In the genomic region with DNA sequence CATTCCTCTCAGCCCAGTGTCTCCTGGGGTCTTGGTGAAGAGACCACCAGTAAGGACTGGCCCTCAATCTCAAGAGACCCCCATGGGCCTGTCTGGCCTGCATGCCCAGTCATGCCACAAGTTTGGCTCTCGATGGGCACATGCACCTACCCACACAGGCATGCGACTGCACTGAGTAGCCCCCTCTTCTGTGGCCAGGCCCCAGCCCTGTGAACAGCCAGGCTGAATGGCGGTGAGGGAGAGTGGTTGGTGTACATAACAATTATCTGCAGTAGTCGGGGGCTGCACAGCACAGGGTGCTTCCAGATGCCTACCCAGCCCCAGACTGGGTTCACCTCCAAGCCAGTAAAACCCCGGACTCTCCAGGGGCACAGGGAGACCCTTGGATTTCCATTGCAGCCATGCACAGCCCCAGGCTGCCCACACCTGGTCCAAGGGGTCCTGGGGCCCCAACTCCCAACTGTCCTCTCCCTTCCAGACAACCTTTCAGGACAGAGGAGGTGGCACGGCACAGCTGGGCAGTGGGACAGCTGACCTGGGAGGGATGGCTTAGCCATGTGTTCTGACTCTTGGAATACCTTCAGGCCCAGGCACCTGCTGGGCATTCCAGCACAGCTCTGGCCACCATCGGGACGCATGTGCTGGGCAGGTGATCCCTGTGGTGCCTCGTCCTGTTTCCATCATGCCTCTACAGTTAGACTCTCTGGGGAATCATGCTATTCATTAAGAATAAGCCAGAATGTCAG, we compare ENCODE assay signal across 21 cellular contexts. TPM values are rescaled to one million over a fixed set of nuclear protein-coding genes. Genes with fewer than 3 reads are reported as not detected.
DNase-seq lines count a peak whose midpoint lies in the region; ATAC-seq, FAIRE-seq and TF ChIP-seq lines count a peak whose summit lies in the region.
"Had no signal": no experiment of that assay in that cellular context is flagged by ENCODE, and none has a peak within 500 bp of the region (broad histone marks: within the 10 kb centered on the region; RNA-seq: fewer than 3 reads in every experiment).

No MANE protein-coding gene starts in this region.

- H2BK12ac ChIP-seq in H1 (ENCODE audit: low read depth, low read length), result no peak overlapping the region

- H3K4me1 ChIP-seq in H1 (replicated peaks in 1 of 4; ENCODE audit: control insufficient read depth in 3 of 4, insufficient read depth in 4 of 4, low read length in 3 of 4) (no peaks in the 10 kb centered on the region), hepatocyte (ENCODE audit: insufficient read depth) (no peaks in the 10 kb centered on the region)

- H3K14ac ChIP-seq in H1 (ENCODE audit: insufficient read length), result no peak overlapping the region

- CTCF ChIA-PET in H1 (lab: Charles Lee; ENCODE audit: partially characterized antibody), result interaction anchor here (0.8 kb wide), 1 partner anchor 53 kb away, joined by 3 read pairs; no protein-coding TSS in a partner anchor

- H2BK120ac ChIP-seq in H1 (replicated peaks; ENCODE audit: low read depth, low read length), result no peak overlapping the region

- H3K23me2 ChIP-seq in H1 (ENCODE audit: low read depth, low read length), result no peaks in the 10 kb centered on the region

- DNase-seq in cardiac septum (ENCODE audit: low spot score) (peak; percentile 65), Right ventricle myocardium inferior (ENCODE audit: missing footprints) (no peak), H1 (ENCODE audit: low read depth in 1 of 2, low spot score in 2 of 2) (no peak), posterior vena cava (ENCODE audit: low spot score) (peak; percentile 77), NCI-H1048 (lab: John Stamatoyannopoulos, UW) (no peak), hepatocyte (ENCODE audit: low spot score) (no peak)
- DNase-seq: DMS 273 treated with DMSO at 0.1 percent for 48 hours, DMS79 treated with DMSO at 0.1 percent for 48 hours, GF-D8, GOT3, HCEC 1CT, KG1, MG63, NCI-H2029, NCI-H526 treated with DMSO at 0.1 percent for 48 hours, RPMI8226, SHP77 had no signal

- no peak overlapping the region for H4K5ac ChIP-seq in H1 (ENCODE audit: insufficient read length, low read depth, low read length)

- H2BK5ac ChIP-seq in H1 (ENCODE audit: low read depth, low read length), result no peak overlapping the region

- 0 out of 2 replicates have a peak overlapping the region, but pooled peaks have one; percentile 10 for H2BK15ac ChIP-seq in H1 (ENCODE audit: low read length)

- H3K4me3 ChIP-seq in H1 (ENCODE audit: extremely low read depth in 1 of 4, insufficient read depth in 2 of 4, low read depth in 3 of 4, low read length in 4 of 4), result no peak overlapping the region
- H3K4me3 ChIP-seq in hepatocyte, result no peak overlapping the region
- H3K4me3 ChIP-seq: MG63 had no signal

- no peak overlapping the region for H3K18ac ChIP-seq in H1 (ENCODE audit: extremely low read depth, low read length)

- H2BK20ac ChIP-seq in H1 (ENCODE audit: low read length), result no peak overlapping the region

- H2AFZ ChIP-seq in H1 (ENCODE audit: low read length) (no peak overlapping the region), hepatocyte (no peak overlapping the region)

- H3K79me1 ChIP-seq in H1 (ENCODE audit: low read depth, low read length), result no peaks in the 10 kb centered on the region

- POLR2A ChIA-PET in H1 (lab: Charles Lee; ENCODE audit: partially characterized antibody), result interaction anchor here (1.0 kb wide), 1 partner anchor 21 kb away, joined by 3 read pairs; the partner anchor contains the start of gene CSGALNACT2

- no peaks in the 10 kb centered on the region for H3K27me3 ChIP-seq in H1 (replicated peaks in 1 of 4; ENCODE audit: control insufficient read depth in 3 of 4, extremely low read depth in 1 of 4, insufficient read depth in 3 of 4, low read length in 3 of 4)
- H3K27me3 ChIP-seq in hepatocyte, result no peaks in the 10 kb centered on the region
- H3K27me3 ChIP-seq: MG63 had no signal

- TF ChIP-seq RAD21 in H1 (IDR thresholded peaks at IDR 0.05 in 1 of 2, conservative IDR thresholded peaks at IDR 0.05 in 1 of 2; ENCODE audit: low read depth in 2 of 2, low read length in 2 of 2), result no peak

- H4K91ac ChIP-seq in H1 (replicated peaks; ENCODE audit: insufficient read length, low read length), result no peak overlapping the region

- no peaks in the 10 kb centered on the region for H3K36me3 ChIP-seq in H1 (ENCODE audit: control insufficient read depth in 2 of 4, insufficient read depth in 4 of 4, low read length in 3 of 4)
- H3K36me3 ChIP-seq in hepatocyte (replicated peaks; ENCODE audit: insufficient read depth, low read depth), result no peaks in the 10 kb centered on the region
- H3K36me3 ChIP-seq: MG63 had no signal

- H2AK5ac ChIP-seq in H1 (ENCODE audit: low read depth, low read length), result no peak overlapping the region

- no peak overlapping the region for H3K4ac ChIP-seq in H1 (replicated peaks; ENCODE audit: insufficient read length, low read depth, low read length)

- no peak overlapping the region for H3K9ac ChIP-seq in H1 (replicated peaks in 1 of 4; ENCODE audit: extremely low read depth in 1 of 4, low read depth in 3 of 4, low read length in 3 of 4)

- no peak overlapping the region for H4K8ac ChIP-seq in H1 (ENCODE audit: extremely low read depth, insufficient read depth, low read length)

- no peak for ATAC-seq in Right ventricle myocardium inferior
- ATAC-seq in activated CD4-positive, CD25-positive, alpha-beta regulatory T cell treated with anti-CD3 and anti-CD28 coated beads, Interleukin-2, amount 50 U/mL, for 24 hours, result no peak

- TF ChIP-seq CTCF in H1 (IDR thresholded peaks at IDR 0.05; ENCODE audit: control extremely low read depth in 1 of 3, insufficient read depth in 1 of 3, low read depth in 1 of 3, low read length in 3 of 3) (no peak), hepatocyte (IDR thresholded peaks at IDR 0.05; ENCODE audit: poor library complexity) (no peak)

- FAIRE-seq in H1 (lab: Jason Lieb, UNC), result no peak
- FAIRE-seq: GM12891 had no signal

- peaks cover 0 to 3% of the 10 kb centered on the region in 2 experiments for H4K20me1 ChIP-seq in H1 (replicated peaks in 1 of 2; ENCODE audit: control insufficient read depth in 1 of 2, insufficient read depth in 2 of 2, low read length in 2 of 2)
- no peaks in the 10 kb centered on the region for H4K20me1 ChIP-seq in hepatocyte (ENCODE audit: insufficient read depth, poor library complexity, severe bottlenecking)

- H3K79me2 ChIP-seq in H1 (ENCODE audit: control insufficient read depth in 1 of 2, insufficient read depth in 2 of 2, low read length in 2 of 2) (no peaks in the 10 kb centered on the region), hepatocyte (no peaks in the 10 kb centered on the region)

- no peaks in the 10 kb centered on the region for H3K9me2 ChIP-seq in hepatocyte (replicated peaks; ENCODE audit: insufficient read depth)

- intact Hi-C loops in cardiac septum (cut with DNase I), result no loop called here
- intact Hi-C loops in Right ventricle myocardium inferior (cut with DNase I), result no loop called here
- intact Hi-C loops in posterior vena cava (cut with DNase I), result no loop called here

- H3K27ac ChIP-seq in H1 (ENCODE audit: low read depth, low read length), result no peak overlapping the region
- H3K27ac ChIP-seq in hepatocyte, result no peak overlapping the region
- H3K27ac ChIP-seq: C4-2B had no signal

- H3K9me3 ChIP-seq in H1 (ENCODE audit: insufficient read depth in 2 of 2, low read depth in 1 of 2, low read length in 1 of 2), result no peaks in the 10 kb centered on the region
- no peaks in the 10 kb centered on the region for H3K9me3 ChIP-seq in hepatocyte (ENCODE audit: low read depth)
- H3K9me3 ChIP-seq: MG63 had no signal

- 68% methylated on average over 9 of the region's 9 CpGs; no CpG with 5 or more reads in 1 of the 2 experiments for WGBS in H1 (ENCODE audit: extremely low coverage in 1 of 2, insufficient coverage in 1 of 2, insufficient read length in 1 of 2, insufficient replicate concordance in 2 of 2, low coverage in 1 of 2, low lambda C conversion rate in 2 of 2, missing lambda C conversion rate in 1 of 2), 2 experiments
- 74% methylated on average over 9 of the region's 9 CpGs for WGBS in hepatocyte (ENCODE audit: low lambda C conversion rate, missing lambda C conversion rate)

- no peak for TF ChIP-seq EP300 in H1 (IDR thresholded peaks at IDR 0.05; ENCODE audit: borderline replicate concordance in 1 of 2, low read depth in 2 of 2, low read length in 2 of 2)

- TF ChIP-seq POLR2A in H1 (IDR thresholded peaks at IDR 0.05; ENCODE audit: control extremely low read depth in 1 of 2, low read depth in 2 of 2, low read length in 2 of 2), result no peak

- H3K56ac ChIP-seq in H1 (replicated peaks; ENCODE audit: insufficient read length, low read depth, low read length), result no peak overlapping the region

- H3K4me2 ChIP-seq in H1 (ENCODE audit: insufficient read depth in 1 of 2, low read depth in 2 of 2, low read length in 2 of 2) (no peak overlapping the region), hepatocyte (no peak overlapping the region)

- H3K23ac ChIP-seq in H1 (ENCODE audit: insufficient read length), result no peak overlapping the region

TF ChIP-seq in H1, 55 proteins besides CTCF, POLR2A, EP300 and RAD21 (continues in another document):
- no peak for TF ChIP-seq CREB1 (IDR thresholded peaks at IDR 0.05)

RNA-seq across cellular contexts. Expression of gene CSGALNACT2, which starts 21.0 kb away (rescaled TPM):
- total RNA-seq in cardiac septum (14.2 TPM), Right ventricle myocardium inferior (8.1 TPM), posterior vena cava (10 to 100 TPM; 31.1 to 31.8 TPM), hepatocyte (13.9 and 15.2 TPM in 2 replicates)
- total RNA-seq in H1 (2021; fragmentation: NEBNext Ultra II Directional; extraction: Animal tissue kit (Norgen Biotek cat#: 25700)), result 5.3 and 5.7 TPM in 2 replicates
- polyA plus RNA-seq in H1 (2011; rRNA removed) (1.8 and 2.6 TPM in 2 replicates), hepatocyte (7.7 and 8.9 TPM in 2 replicates)
- 3.2 TPM for polyA plus RNA-seq in H1 (2011; cell fraction: cytosol; rRNA removed)
- polyA plus RNA-seq in H1 (2011; cell fraction: nucleus; rRNA removed), result 1.9 TPM
- 2.4 to 4.0 TPM (median 2.7 TPM) in 4 replicates for polyA plus RNA-seq in H1 (2012, experiment 1 of 2)
- polyA plus RNA-seq in H1 (2012, experiment 2 of 2), result 0.38 TPM
- polyA plus RNA-seq in H1 (2013, experiment 1 of 2), result 5.4 TPM
- polyA plus RNA-seq in H1 (2013, experiment 2 of 2), result 5.1 TPM
- 3.4 and 4.1 TPM in 2 replicates for polyA minus RNA-seq in H1 (2011; rRNA and poly(A)+ RNA removed)
- 1.5 TPM for polyA minus RNA-seq in H1 (2011; cell fraction: cytosol; rRNA and poly(A)+ RNA removed)
- 5.9 TPM for polyA minus RNA-seq in H1 (2011; cell fraction: nucleus; rRNA and poly(A)+ RNA removed)

RNA-seq across cellular contexts. Expression of gene RET, which starts 40.3 kb away (rescaled TPM):
- total RNA-seq in cardiac septum, result 0.94 TPM
- 7.7 TPM for total RNA-seq in Right ventricle myocardium inferior
- 8.4 TPM in 2 replicates for total RNA-seq in H1 (2021; fragmentation: NEBNext Ultra II Directional; extraction: Animal tissue kit (Norgen Biotek cat#: 25700))
- polyA plus RNA-seq in H1 (2011; rRNA removed), result 6.7 and 10.4 TPM in 2 replicates
- 6.4 TPM for polyA plus RNA-seq in H1 (2011; cell fraction: cytosol; rRNA removed)
- 16.4 TPM for polyA plus RNA-seq in H1 (2011; cell fraction: nucleus; rRNA removed)
- 5.8 to 8.4 TPM (median 8.3 TPM) in 4 replicates for polyA plus RNA-seq in H1 (2012, experiment 1 of 2)
- polyA plus RNA-seq in H1 (2012, experiment 2 of 2), result 5.1 TPM
- 8.0 TPM for polyA plus RNA-seq in H1 (2013, experiment 1 of 2)
- polyA plus RNA-seq in H1 (2013, experiment 2 of 2), result 7.6 TPM
- polyA minus RNA-seq in H1 (2011; rRNA and poly(A)+ RNA removed), result 3.6 and 5.9 TPM in 2 replicates
- polyA minus RNA-seq in H1 (2011; cell fraction: cytosol; rRNA and poly(A)+ RNA removed), result 7.3 TPM
- 9.4 TPM for polyA minus RNA-seq in H1 (2011; cell fraction: nucleus; rRNA and poly(A)+ RNA removed)
- total RNA-seq in posterior vena cava, result 1 to 10 TPM; 1.0 to 1.3 TPM
- 0.44 and 0.50 TPM in 2 replicates for total RNA-seq in hepatocyte
- polyA plus RNA-seq in hepatocyte, result not detected in 2 replicates
- total RNA-seq: SK-MEL-5 had no signal

Comparison
In these comparisons a context has a peak if more than half of its experiments do, and no peak if none do; other contexts are left out.
1. DNase-seq: peak in cardiac septum (single experiment) and posterior vena cava (single experiment); none in Right ventricle myocardium inferior (single experiment), H1 (0 of 2), NCI-H1048 (single experiment) and hepatocyte (single experiment).